Comparison of ENCODE assay signal across 24 cellular contexts in genomic region chr2:167386694-167387093, GRCh38.
"Had no signal": no experiment of that assay in that cellular context is flagged by ENCODE, and none has a peak within 500 bp of the region (broad histone marks: within the 10 kb centered on the region; RNA-seq: fewer than 3 reads in every experiment).

No MANE protein-coding gene starts in this region.

- H3K9me3 Mint-ChIP-seq: activated CD8-positive, alpha-beta T cell treated with anti-CD3 and anti-CD28 coated beads for 36 hours; activated naive CD4-positive, alpha-beta T cell treated with anti-CD3 and anti-CD28 coated beads, Interleukin-2, amount 10 ng/mL, durations not matched to agents 7 days and 5 days; activated naive CD8-positive, alpha-beta T cell treated with anti-CD3 and anti-CD28 coated beads for 36 hours; activated T-helper 2 cell treated with anti-CD3 and anti-CD28 coated beads, Interferon-gamma antibody, Interleukin-2, Interleukin-4, amounts not matched to agents 10 μg/mL and 5 μg/mL and 100 μg/mL, durations not matched to agents 14 hours and 24 hours and 36 hours had no signal

- H3K27ac ChIP-seq: brain microvascular endothelial cell, cardiac muscle cell, KMS-11, WERI-Rb-1 had no signal

- H3K27ac Mint-ChIP-seq: activated CD8-positive, alpha-beta T cell treated with anti-CD3 and anti-CD28 coated beads for 36 hours; activated naive CD4-positive, alpha-beta T cell treated with anti-CD3 and anti-CD28 coated beads, Interleukin-2, amount 10 ng/mL, durations not matched to agents 7 days and 5 days; activated naive CD8-positive, alpha-beta T cell treated with anti-CD3 and anti-CD28 coated beads for 36 hours; activated T-cell treated with anti-CD3 and anti-CD28 coated beads, Interleukin-2, amount 50 U/mL, for 72 hours; activated T-helper 2 cell treated with anti-CD3 and anti-CD28 coated beads, Interferon-gamma antibody, Interleukin-2, Interleukin-4, amounts not matched to agents 10 μg/mL and 5 μg/mL and 100 μg/mL, durations not matched to agents 14 hours and 24 hours and 36 hours had no signal

- ATAC-seq: activated CD4-positive, CD25-positive, alpha-beta regulatory T cell treated with anti-CD3 and anti-CD28 coated beads, Interleukin-2, amount 50 U/mL, for 24 hours; activated CD8-positive, alpha-beta T cell treated with anti-CD3 and anti-CD28 coated beads for 36 hours; activated T-cell treated with anti-CD3 and anti-CD28 coated beads, Interleukin-2, amount 50 U/mL, for 72 hours; Panc1; Right ventricle myocardium inferior had no signal

- H3K27me3 ChIP-seq: brain microvascular endothelial cell, cardiac muscle cell had no signal

- H3K36me3 ChIP-seq: brain microvascular endothelial cell, cardiac muscle cell, WERI-Rb-1 had no signal

- H3K4me3 Mint-ChIP-seq: activated CD8-positive, alpha-beta T cell treated with anti-CD3 and anti-CD28 coated beads for 36 hours; activated naive CD4-positive, alpha-beta T cell treated with anti-CD3 and anti-CD28 coated beads, Interleukin-2, amount 10 ng/mL, durations not matched to agents 7 days and 5 days; activated naive CD8-positive, alpha-beta T cell treated with anti-CD3 and anti-CD28 coated beads for 36 hours; activated T-cell treated with anti-CD3 and anti-CD28 coated beads, Interleukin-2, amount 50 U/mL, for 72 hours had no signal

- H3K27me3 Mint-ChIP-seq: activated naive CD4-positive, alpha-beta T cell treated with anti-CD3 and anti-CD28 coated beads, Interleukin-2, amount 10 ng/mL, durations not matched to agents 7 days and 5 days; activated naive CD8-positive, alpha-beta T cell treated with anti-CD3 and anti-CD28 coated beads for 36 hours had no signal

- H3K9ac ChIP-seq: KMS-11, SK-N-SH had no signal

- H3K36me3 Mint-ChIP-seq: activated naive CD4-positive, alpha-beta T cell treated with anti-CD3 and anti-CD28 coated beads, Interleukin-2, amount 10 ng/mL, durations not matched to agents 7 days and 5 days; activated naive CD8-positive, alpha-beta T cell treated with anti-CD3 and anti-CD28 coated beads for 36 hours had no signal

- H3K4me2 ChIP-seq: KMS-11, SK-N-SH had no signal

- DNase-seq: activated CD4-positive, alpha-beta T cell treated with anti-CD3 and anti-CD28 coated beads for 4 hours; activated CD8-positive, alpha-beta memory T cell treated with anti-CD3 and anti-CD28 coated beads, Interleukin-2, amount 50 U/mL, for 4 hours; activated CD8-positive, alpha-beta T cell treated with anti-CD3 and anti-CD28 coated beads for 36 hours; activated gamma-delta T cell treated with Interleukin-2 at 50 U/mL for 16 hours; activated naive CD4-positive, alpha-beta T cell treated with anti-CD3 and anti-CD28 coated beads, Interleukin-2, amount 10 ng/mL, durations not matched to agents 7 days and 5 days; activated naive CD8-positive, alpha-beta T cell treated with anti-CD3 and anti-CD28 coated beads for 36 hours; activated T-cell treated with anti-CD3 and anti-CD28 coated beads, Interleukin-2, amount 50 U/mL, for 72 hours; brain microvascular endothelial cell; NCI-H1105; NCI-H1436; NCI-H1694 treated with DMSO at 0.1 percent for 48 hours; NCI-H2029 treated with DMSO at 0.1 percent for 48 hours; NCI-H510A treated with DMSO at 0.1 percent for 48 hours; NCI-H748 treated with DMSO at 0.1 percent for 48 hours; RPMI8226; SK-N-SH; T-helper 1 cell; WERI-Rb-1 had no signal

- H3K4me1 Mint-ChIP-seq: activated naive CD4-positive, alpha-beta T cell treated with anti-CD3 and anti-CD28 coated beads, Interleukin-2, amount 10 ng/mL, durations not matched to agents 7 days and 5 days; activated naive CD8-positive, alpha-beta T cell treated with anti-CD3 and anti-CD28 coated beads for 36 hours had no signal

- H3K9me3 ChIP-seq: SK-N-SH had no signal

- H3K4me3 ChIP-seq: cardiac muscle cell had no signal
